In the genomic region with DNA sequence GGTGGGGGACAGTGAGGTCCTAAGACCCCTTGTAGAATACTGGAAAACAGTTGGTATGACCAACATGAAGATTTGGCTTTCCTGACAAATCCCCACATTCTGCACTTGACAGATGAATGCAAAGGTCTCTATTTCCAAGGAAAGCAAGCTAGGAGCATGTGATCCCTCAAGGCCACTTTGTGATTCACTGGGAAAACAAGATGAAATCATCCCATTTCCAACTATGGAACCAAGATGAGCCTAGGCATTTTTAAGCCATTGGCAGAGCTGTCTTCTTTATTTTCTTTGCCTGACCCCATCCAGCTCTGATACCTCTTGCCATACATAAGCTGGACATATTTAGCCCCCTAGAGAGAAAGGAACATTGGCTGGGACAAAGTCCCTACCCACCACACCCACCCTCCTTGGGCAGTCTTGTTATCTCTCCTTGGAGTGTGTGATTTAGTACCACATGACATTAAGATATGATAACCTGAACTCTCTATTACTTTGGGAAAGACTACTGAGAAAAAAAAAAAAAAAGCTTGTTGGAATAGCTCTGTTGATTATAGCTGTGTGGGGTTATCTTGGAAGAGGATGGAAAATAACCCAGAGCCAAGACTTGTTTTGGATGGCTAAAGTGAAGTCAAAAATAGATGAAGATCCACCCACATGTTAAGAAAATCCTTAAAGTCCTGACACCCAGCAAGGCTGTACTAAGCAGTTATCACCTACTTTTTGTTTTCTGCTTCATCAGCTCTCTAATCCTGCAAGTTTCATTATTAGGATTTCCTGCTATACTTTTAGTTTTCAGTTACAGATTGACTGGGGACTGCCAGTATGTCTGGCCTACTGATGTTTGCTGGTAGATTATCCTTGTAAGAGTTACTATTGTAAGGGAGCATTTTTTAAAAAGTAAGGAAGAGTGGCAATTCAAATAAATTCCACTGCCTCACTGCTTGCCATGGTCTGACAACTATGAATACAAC, we compare ENCODE assay signal across 11 cellular contexts.
DNase-seq lines count a peak whose midpoint lies in the region; ATAC-seq and TF ChIP-seq lines count a peak whose summit lies in the region.
"Had no signal": no experiment of that assay in that cellular context is flagged by ENCODE, and none has a peak within 500 bp of the region (broad histone marks: within the 10 kb centered on the region; RNA-seq: fewer than 3 reads in every experiment).

No MANE protein-coding gene starts in this region.

- H3K9me2 ChIP-seq in GM23338 (ENCODE audit: insufficient read depth), result peaks cover 18% of the 10 kb centered on the region; the same call in 1 of the 2 replicates

- no peak for TF ChIP-seq CTCF in GM23338 (conservative IDR thresholded peaks at IDR 0.05; ENCODE audit: low read depth in 2 of 2)
- no peak for TF ChIP-seq CTCF in IMR-90 (conservative IDR thresholded peaks at IDR 0.05; ENCODE audit: low read depth, low read length)
- TF ChIP-seq CTCF in osteoblast (IDR thresholded peaks at IDR 0.05; ENCODE audit: extremely low read depth, low read depth, low read length), result no peak
- TF ChIP-seq CTCF in ascending aorta (IDR thresholded peaks at IDR 0.05), result no peak

- H2BK5ac ChIP-seq in IMR-90 (ENCODE audit: low read depth, low read length, poor library complexity, severe bottlenecking), result no peak overlapping the region

- no peaks in the 10 kb centered on the region for H4K20me1 ChIP-seq in GM23338 (replicated peaks; ENCODE audit: insufficient read depth)
- H4K20me1 ChIP-seq in IMR-90 (ENCODE audit: insufficient read depth, low read length), result no peaks in the 10 kb centered on the region
- H4K20me1 ChIP-seq in osteoblast (ENCODE audit: insufficient read depth, low read length), result no peaks in the 10 kb centered on the region

- H3K9me3 ChIP-seq in IMR-90 (ENCODE audit: control insufficient read depth, insufficient read depth, low read length), result no peaks in the 10 kb centered on the region
- no peaks in the 10 kb centered on the region for H3K9me3 ChIP-seq in osteoblast (ENCODE audit: low read depth, low read length)
- H3K9me3 ChIP-seq in effector memory CD4-positive, alpha-beta T cell (ENCODE audit: control insufficient read depth, low read length), result no peaks in the 10 kb centered on the region
- no peaks in the 10 kb centered on the region for H3K9me3 ChIP-seq in ascending aorta

- H3K79me2 ChIP-seq in GM23338 (replicated peaks; ENCODE audit: insufficient read depth), result no peaks in the 10 kb centered on the region
- no peaks in the 10 kb centered on the region for H3K79me2 ChIP-seq in osteoblast (ENCODE audit: insufficient read depth, low read length)

- H3K9ac ChIP-seq in IMR-90 (ENCODE audit: low read depth, low read length), result no peak overlapping the region

- no TSS peak for BruUV-seq in IMR-90 (replicated peaks; lab: Mats Ljungman, UMichigan)

- H3K4me1 ChIP-seq in GM23338 (ENCODE audit: insufficient read depth) (peaks cover 16% of the 10 kb centered on the region), IMR-90 (ENCODE audit: control insufficient read depth, insufficient read depth, low read length) (peaks cover 8% of the 10 kb centered on the region), osteoblast (ENCODE audit: insufficient read depth, low read length) (peaks cover 10% of the 10 kb centered on the region), ascending aorta (no peaks in the 10 kb centered on the region)
- no peaks in the 10 kb centered on the region for H3K4me1 ChIP-seq in effector memory CD4-positive, alpha-beta T cell (ENCODE audit: control insufficient read depth, insufficient read depth, low read length, poor library complexity, severe bottlenecking)

- peaks cover 15% of the 10 kb centered on the region for H3K4me1 Mint-ChIP-seq in GM23338

- H3K56ac ChIP-seq in IMR-90 (ENCODE audit: extremely low read depth, insufficient read depth, low read length), result no peak overlapping the region

- peak overlapping the region; percentile 45 for H2BK20ac ChIP-seq in IMR-90 (ENCODE audit: low read depth, low read length)

- no peak overlapping the region; the same call in 1 of the 2 replicates for H3K14ac ChIP-seq in IMR-90 (replicated peaks; ENCODE audit: low read depth, low read length)

- no peaks in the 10 kb centered on the region for H3K9me3 Mint-ChIP-seq in GM23338

- H4K8ac ChIP-seq in IMR-90 (ENCODE audit: low read depth in 2 of 2, low read length in 2 of 2), result no peak overlapping the region

- no peaks in the 10 kb centered on the region for H3F3A ChIP-seq in GM23338 (replicated peaks; ENCODE audit: low read depth)

- peak overlapping the region; percentile 11; the same call in 1 of the 2 replicates for H2AFZ ChIP-seq in GM23338
- H2AFZ ChIP-seq in IMR-90 (replicated peaks; ENCODE audit: low read length, poor library complexity), result no peak overlapping the region
- no peak overlapping the region for H2AFZ ChIP-seq in osteoblast (ENCODE audit: low read length)

- no peak overlapping the region for H3K18ac ChIP-seq in IMR-90 (ENCODE audit: low read depth, low read length)

- CTCF ChIA-PET in IMR-90 (lab: Yijun Ruan, JAX), result interaction anchor here (0.6 kb wide), 1 partner anchor 475 kb away, joined by 3 read pairs; no protein-coding TSS in a partner anchor

- no peak for TF ChIP-seq RAD21 in IMR-90 (IDR thresholded peaks at IDR 0.05; ENCODE audit: low read length)

- intact Hi-C loops in IMR-90 (cut with micrococcal nuclease) (no loop called here), ascending aorta (cut with DNase I) (no loop called here)

- TF ChIP-seq POLR2A in IMR-90 (IDR thresholded peaks at IDR 0.05; ENCODE audit: low read depth, low read length), result no peak

- H2BK120ac ChIP-seq in IMR-90 (ENCODE audit: low read depth, low read length), result peak overlapping the region; percentile 25; the same call in 1 of the 2 replicates

- peak overlapping the region; percentile 52; the same call in 1 of the 2 replicates for H3K23ac ChIP-seq in IMR-90 (ENCODE audit: low read depth, low read length)

- no peak overlapping the region for H3K4me3 ChIP-seq in GM23338
- no peak overlapping the region for H3K4me3 ChIP-seq in IMR-90 (ENCODE audit: insufficient read depth, low read depth, low read length)
- H3K4me3 ChIP-seq in osteoblast (ENCODE audit: insufficient read depth, low read length), result no peak overlapping the region
- no peak overlapping the region for H3K4me3 ChIP-seq in effector memory CD4-positive, alpha-beta T cell (ENCODE audit: insufficient read depth, low read depth, low read length, poor library complexity, severe bottlenecking)
- H3K4me3 ChIP-seq in ascending aorta, result no peak overlapping the region

- H3K27ac ChIP-seq in GM23338 (ENCODE audit: low read depth) (no peak overlapping the region), IMR-90 (ENCODE audit: insufficient read depth, low read length) (no peak overlapping the region), osteoblast (ENCODE audit: low read depth, low read length) (peak overlapping the region; percentile 23), ascending aorta (no peak overlapping the region)
- H3K27ac ChIP-seq in effector memory CD4-positive, alpha-beta T cell (ENCODE audit: insufficient read depth, low read length, poor library complexity, severe bottlenecking), result no peak overlapping the region

- H2AK9ac ChIP-seq in IMR-90 (replicated peaks; ENCODE audit: low read depth, low read length, poor library complexity), result no peak overlapping the region

- H3K4me2 ChIP-seq in GM23338 (no peak overlapping the region), IMR-90 (ENCODE audit: low read depth, low read length) (no peak overlapping the region), osteoblast (ENCODE audit: insufficient read depth, low read length) (no peak overlapping the region)

- no peaks in the 10 kb centered on the region for H3K79me1 ChIP-seq in IMR-90 (ENCODE audit: low read depth in 1 of 2, low read length in 2 of 2)

- ATAC-seq in GM18907 (IDR thresholded peaks at IDR 0.05; ENCODE audit: unreplicated experiment), result peak; percentile 67
- ATAC-seq in GM23338, result no peak
- no peak for ATAC-seq in IMR-90 (ENCODE audit: low read depth)

- peaks cover 4% of the 10 kb centered on the region for H3K9me1 ChIP-seq in IMR-90 (ENCODE audit: insufficient read depth, low read length)

- H3K27me3 ChIP-seq in GM23338 (ENCODE audit: insufficient read depth) (no peaks in the 10 kb centered on the region), IMR-90 (ENCODE audit: control insufficient read depth, insufficient read depth, low read length) (no peaks in the 10 kb centered on the region), osteoblast (ENCODE audit: insufficient read depth, low read length) (no peaks in the 10 kb centered on the region), ascending aorta (no peaks in the 10 kb centered on the region)
- H3K27me3 ChIP-seq in effector memory CD4-positive, alpha-beta T cell (replicated peaks; ENCODE audit: control insufficient read depth, insufficient read depth, low read length, poor library complexity, severe bottlenecking), result no peaks in the 10 kb centered on the region

- no peak overlapping the region for H4K91ac ChIP-seq in IMR-90 (ENCODE audit: insufficient read depth, low read depth, low read length)

- no peaks in the 10 kb centered on the region for H3K36me3 Mint-ChIP-seq in GM23338 (ENCODE audit: low read depth)

- H4K5ac ChIP-seq in IMR-90 (ENCODE audit: low read depth, low read length), result no peak overlapping the region

- dilution Hi-C loops in IMR-90 (cut with HindIII; ENCODE audit: low sequenced_read_pairs, unreplicated experiment), result no loop called here

- no peak overlapping the region for H3K27ac Mint-ChIP-seq in GM23338

- peaks cover 2% of the 10 kb centered on the region for H3K27me3 Mint-ChIP-seq in GM23338 (ENCODE audit: insufficient read depth, low read depth, poor library complexity)

- H2AK5ac ChIP-seq in IMR-90 (ENCODE audit: low read depth, low read length), result no peak overlapping the region

- POLR2A ChIA-PET in IMR-90 (lab: Charles Lee; ENCODE audit: unreplicated experiment), result interaction anchor here (0.6 kb wide), 2 partner anchors 60 to 670 kb away, joined by 3 read pairs; no protein-coding TSS in a partner anchor

- no peak for DNase-seq in GM23338 (ENCODE audit: low spot score)
- DNase-seq in IMR-90, result peak; percentile 47
- DNase-seq in osteoblast (ENCODE audit: insufficient read length, low spot score, missing footprints), result no peak
- no peak for DNase-seq in cerebellar nuclear complex (lab: John Stamatoyannopoulos, UW)
- no peak for DNase-seq in effector memory CD4-positive, alpha-beta T cell
- no peak for DNase-seq in ascending aorta (ENCODE audit: low spot score in 2 of 2)
- no peak for DNase-seq in activated gamma-delta T cell treated with Interleukin-2 at 50 U/mL for 16 hours
- DNase-seq: activated CD4-positive, CD25-positive, alpha-beta regulatory T cell; mesendoderm; NCI-H2081 had no signal

- H2BK15ac ChIP-seq in IMR-90 (ENCODE audit: low read depth, low read length), result peak overlapping the region; percentile 26; the same call in 1 of the 3 replicates

- H3K36me3 ChIP-seq in GM23338 (ENCODE audit: insufficient read depth) (no peaks in the 10 kb centered on the region), IMR-90 (ENCODE audit: control insufficient read depth, insufficient read depth, low read length) (no peaks in the 10 kb centered on the region), osteoblast (ENCODE audit: insufficient read depth, low read length) (no peaks in the 10 kb centered on the region), ascending aorta (no peaks in the 10 kb centered on the region)
- no peaks in the 10 kb centered on the region for H3K36me3 ChIP-seq in effector memory CD4-positive, alpha-beta T cell (ENCODE audit: control insufficient read depth, insufficient read depth, low read length)

- H3K4ac ChIP-seq in IMR-90 (ENCODE audit: low read depth, low read length), result peak overlapping the region; percentile 26; the same call in 1 of the 2 replicates

- in situ Hi-C loops in IMR-90 (cut with MboI; ENCODE audit: low sequenced_read_pairs), result no loop called here

- no peak overlapping the region for H3K4me3 Mint-ChIP-seq in GM23338
